ENCODE assay signal across 21 cellular contexts in the genomic region with DNA sequence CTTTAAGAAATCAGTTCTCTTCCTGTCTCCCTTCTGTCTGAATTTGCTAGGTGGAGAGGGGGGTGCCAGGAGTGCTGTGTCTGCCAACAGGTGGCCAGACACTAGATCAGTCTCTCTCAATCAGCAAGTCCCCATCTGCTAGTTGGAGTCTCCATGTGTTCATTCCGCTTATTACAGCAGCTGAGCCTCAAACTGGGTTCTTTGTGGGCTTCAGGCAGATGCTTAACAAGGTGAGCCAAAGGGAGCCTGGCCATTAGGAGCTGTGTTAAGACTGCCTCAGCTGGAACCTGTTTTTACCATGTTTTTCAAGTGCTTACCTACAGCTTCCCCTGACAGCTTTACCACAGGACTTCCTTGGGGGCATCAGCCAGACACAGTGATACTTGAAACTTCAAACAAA.
DNase-seq lines count a peak whose midpoint lies in the region; ATAC-seq, FAIRE-seq and TF ChIP-seq lines count a peak whose summit lies in the region.
"Had no signal": no experiment of that assay in that cellular context is flagged by ENCODE, and none has a peak within 500 bp of the region (broad histone marks: within the 10 kb centered on the region; RNA-seq: fewer than 3 reads in every experiment).

No MANE protein-coding gene starts in this region.

- H2BK12ac ChIP-seq in H1 (ENCODE audit: low read depth, low read length) = no peak overlapping the region

- no peak overlapping the region for H2BK120ac ChIP-seq in H1 (replicated peaks; ENCODE audit: low read depth, low read length)

- H3K4me3 ChIP-seq in GM23338 (no peak overlapping the region), H1 (ENCODE audit: extremely low read depth in 1 of 4, insufficient read depth in 2 of 4, low read depth in 3 of 4, low read length in 4 of 4) (no peak overlapping the region), psoas muscle (no peak overlapping the region)
- H3K4me3 ChIP-seq: GM12878, left ventricle myocardium inferior, PC-9 had no signal

- H3K9me2 ChIP-seq in GM23338 (ENCODE audit: insufficient read depth) = 0 out of 2 replicates have a peak, but pooled peaks cover 11% of the 10 kb centered on the region

- H3K79me1 ChIP-seq in H1 (ENCODE audit: low read depth, low read length) = no peaks in the 10 kb centered on the region

- CTCF ChIA-PET in H1 (lab: Charles Lee; ENCODE audit: partially characterized antibody) = interaction anchor here (1.1 kb wide), 1 partner anchor 14 kb away, joined by 3 read pairs; no protein-coding TSS in a partner anchor

- ATAC-seq in GM23338 = peak; percentile 50
- no peak for ATAC-seq in omental fat pad (ENCODE audit: low FRiP score)
- no peak for ATAC-seq in psoas muscle
- ATAC-seq: GM12878 had no signal

- DNase-seq in Ammon's horn (ENCODE audit: low spot score) = peak; percentile 48
- no peak for DNase-seq in GM23338 (ENCODE audit: low spot score)
- DNase-seq in NCI-H524 (lab: John Stamatoyannopoulos, UW) = peak; percentile 97 to 98
- DNase-seq in H1 (ENCODE audit: low read depth in 1 of 2, low spot score in 2 of 2) = no peak
- no peak for DNase-seq in omental fat pad (ENCODE audit: low spot score)
- DNase-seq in psoas muscle = no peak
- DNase-seq in activated T-helper 2 cell treated with anti-CD3 and anti-CD28 coated beads, Interferon-gamma antibody, Interleukin-2, Interleukin-4, amounts not matched to agents 10 μg/mL and 5 μg/mL and 100 μg/mL, durations not matched to agents 14 hours and 24 hours and 36 hours (ENCODE audit: low spot score) = no peak
- DNase-seq in activated effector memory CD4-positive, alpha-beta T cell treated with Interleukin-2 at 50 U/mL for 16 hours = no peak
- DNase-seq: activated CD4-positive, alpha-beta T cell treated with anti-CD3 and anti-CD28 coated beads, Interleukin-2, amount 50 U/mL, for 4 hours; activated CD8-positive, alpha-beta memory T cell treated with anti-CD3 and anti-CD28 coated beads, Interleukin-2, amount 50 U/mL, for 4 hours; activated naive CD8-positive, alpha-beta T cell treated with anti-CD3 and anti-CD28 coated beads, Interleukin-2, amount 10 ng/mL, durations not matched to agents 7 days and 5 days; cerebellar nuclear complex; left ventricle myocardium inferior; NCI-H2081 treated with DMSO at 0.1 percent for 48 hours; PC-9; posterior cingulate gyrus had no signal

- no peak overlapping the region for H3K14ac ChIP-seq in H1 (ENCODE audit: insufficient read length)

- H2BK15ac ChIP-seq in H1 (ENCODE audit: low read length) = no peak overlapping the region

- no peak for FAIRE-seq in H1 (lab: Jason Lieb, UNC)
- FAIRE-seq: GM12878 had no signal

- TF ChIP-seq EP300 in H1 (IDR thresholded peaks at IDR 0.05; ENCODE audit: borderline replicate concordance in 1 of 2, low read depth in 2 of 2, low read length in 2 of 2) = no peak

- H3K27me3 ChIP-seq in GM23338 (ENCODE audit: insufficient read depth) (no peaks in the 10 kb centered on the region), H1 (replicated peaks in 1 of 4; ENCODE audit: control insufficient read depth in 3 of 4, extremely low read depth in 1 of 4, insufficient read depth in 3 of 4, low read length in 3 of 4) (no peaks in the 10 kb centered on the region), psoas muscle (ENCODE audit: insufficient read depth in 3 of 3, low read length in 2 of 3) (no peaks in the 10 kb centered on the region)

- H2BK20ac ChIP-seq in H1 (ENCODE audit: low read length) = no peak overlapping the region

- H3K4me2 ChIP-seq in GM23338 (no peak overlapping the region), H1 (ENCODE audit: insufficient read depth in 1 of 2, low read depth in 2 of 2, low read length in 2 of 2) (no peak overlapping the region; a peak in 1 of 4 replicates)
- H3K4me2 ChIP-seq: KMS-11, PC-9 had no signal

- H3K27me3 Mint-ChIP-seq in GM23338 (ENCODE audit: insufficient read depth, low read depth, poor library complexity) = no peaks in the 10 kb centered on the region
- H3K27me3 Mint-ChIP-seq in activated T-helper 2 cell treated with anti-CD3 and anti-CD28 coated beads, Interferon-gamma antibody, Interleukin-2, Interleukin-4, amounts not matched to agents 10 μg/mL and 5 μg/mL and 100 μg/mL, durations not matched to agents 14 hours and 24 hours and 36 hours (ENCODE audit: low read depth) = no peaks in the 10 kb centered on the region
- H3K27me3 Mint-ChIP-seq: activated naive CD8-positive, alpha-beta T cell treated with anti-CD3 and anti-CD28 coated beads, Interleukin-2, amount 10 ng/mL, durations not matched to agents 7 days and 5 days had no signal

- no peak for TF ChIP-seq POLR2A in H1 (IDR thresholded peaks at IDR 0.05; ENCODE audit: control extremely low read depth in 1 of 2, low read depth in 2 of 2, low read length in 2 of 2)

- H2BK5ac ChIP-seq in H1 (ENCODE audit: low read depth, low read length) = no peak overlapping the region

- POLR2A ChIA-PET in H1 (lab: Charles Lee; ENCODE audit: partially characterized antibody) = no interaction called here

- H4K20me1 ChIP-seq in GM23338 (replicated peaks; ENCODE audit: insufficient read depth) (no peaks in the 10 kb centered on the region), H1 (replicated peaks in 1 of 2; ENCODE audit: control insufficient read depth in 1 of 2, insufficient read depth in 2 of 2, low read length in 2 of 2) (no peaks in the 10 kb centered on the region)

- intact Hi-C loops in psoas muscle (cut with DNase I) = no loop called here
- intact Hi-C loops in activated T-helper 2 cell treated with anti-CD3 and anti-CD28 coated beads, Interferon-gamma antibody, Interleukin-2, Interleukin-4, amounts not matched to agents 10 μg/mL and 5 μg/mL and 100 μg/mL, durations not matched to agents 14 hours and 24 hours and 36 hours (cut with micrococcal nuclease) = no loop called here

- no peak overlapping the region for H4K8ac ChIP-seq in H1 (ENCODE audit: extremely low read depth, insufficient read depth, low read length)

- no peak overlapping the region for H4K5ac ChIP-seq in H1 (ENCODE audit: insufficient read length, low read depth, low read length)

- H3K9me3 Mint-ChIP-seq in GM23338 = no peaks in the 10 kb centered on the region
- peaks cover 15% of the 10 kb centered on the region for H3K9me3 Mint-ChIP-seq in activated T-helper 2 cell treated with anti-CD3 and anti-CD28 coated beads, Interferon-gamma antibody, Interleukin-2, Interleukin-4, amounts not matched to agents 10 μg/mL and 5 μg/mL and 100 μg/mL, durations not matched to agents 14 hours and 24 hours and 36 hours
- H3K9me3 Mint-ChIP-seq: nephron had no signal

- no peak overlapping the region for H3K4ac ChIP-seq in H1 (replicated peaks; ENCODE audit: insufficient read length, low read depth, low read length)

- H3K27ac ChIP-seq in GM23338 (ENCODE audit: low read depth) (no peak overlapping the region), H1 (ENCODE audit: low read depth, low read length) (no peak overlapping the region), psoas muscle (no peak overlapping the region)
- H3K27ac ChIP-seq: KMS-11, left ventricle myocardium inferior, PC-9 had no signal

- H2AK5ac ChIP-seq in H1 (ENCODE audit: low read depth, low read length) = no peak overlapping the region

- H4K91ac ChIP-seq in H1 (replicated peaks; ENCODE audit: insufficient read length, low read length) = no peak overlapping the region

- no peaks in the 10 kb centered on the region for H3K79me2 ChIP-seq in GM23338 (replicated peaks; ENCODE audit: insufficient read depth)
- H3K79me2 ChIP-seq in H1 (ENCODE audit: control insufficient read depth in 1 of 2, insufficient read depth in 2 of 2, low read length in 2 of 2) = no peaks in the 10 kb centered on the region

- no peak for TF ChIP-seq RAD21 in H1 (IDR thresholded peaks at IDR 0.05 in 1 of 2, conservative IDR thresholded peaks at IDR 0.05 in 1 of 2; ENCODE audit: low read depth in 2 of 2, low read length in 2 of 2)

- H3K4me1 ChIP-seq in GM23338 (ENCODE audit: insufficient read depth) = peaks cover 7% of the 10 kb centered on the region
- peaks cover 0 to 5% (median 2%) of the 10 kb centered on the region in 4 experiments; a peak in 2 of 7 replicates for H3K4me1 ChIP-seq in H1 (replicated peaks in 1 of 4; ENCODE audit: control insufficient read depth in 3 of 4, insufficient read depth in 4 of 4, low read length in 3 of 4)
- no peaks in the 10 kb centered on the region for H3K4me1 ChIP-seq in psoas muscle
- H3K4me1 ChIP-seq: left ventricle myocardium inferior had no signal

- no peak overlapping the region for H3K56ac ChIP-seq in H1 (replicated peaks; ENCODE audit: insufficient read length, low read depth, low read length)

- H3F3A ChIP-seq in GM23338 (replicated peaks; ENCODE audit: low read depth) = no peaks in the 10 kb centered on the region

- no peak overlapping the region for H3K4me3 Mint-ChIP-seq in GM23338
- H3K4me3 Mint-ChIP-seq in activated T-helper 2 cell treated with anti-CD3 and anti-CD28 coated beads, Interferon-gamma antibody, Interleukin-2, Interleukin-4, amounts not matched to agents 10 μg/mL and 5 μg/mL and 100 μg/mL, durations not matched to agents 14 hours and 24 hours and 36 hours (ENCODE audit: low read depth) = no peak overlapping the region
- H3K4me3 Mint-ChIP-seq: activated naive CD8-positive, alpha-beta T cell treated with anti-CD3 and anti-CD28 coated beads, Interleukin-2, amount 10 ng/mL, durations not matched to agents 7 days and 5 days; mesothelial cell of epicardium; nephron; T-helper 2 cell treated with Interferon-gamma antibody and Interleukin-4, amounts not matched to agents 5 μg/mL and 100 μg/mL, for 36 hours had no signal

- H3K9ac ChIP-seq in H1 (replicated peaks in 1 of 4; ENCODE audit: extremely low read depth in 1 of 4, low read depth in 3 of 4, low read length in 3 of 4) = no peak overlapping the region
- H3K9ac ChIP-seq: KMS-11 had no signal

- H3K9me3 ChIP-seq in H1 (ENCODE audit: insufficient read depth in 2 of 2, low read depth in 1 of 2, low read length in 1 of 2) (no peaks in the 10 kb centered on the region), psoas muscle (no peaks in the 10 kb centered on the region)
- H3K9me3 ChIP-seq: left ventricle myocardium inferior had no signal

- WGBS in H1 (ENCODE audit: extremely low coverage in 1 of 2, insufficient coverage in 1 of 2, insufficient read length in 1 of 2, insufficient replicate concordance in 2 of 2, low coverage in 1 of 2, low lambda C conversion rate in 2 of 2, missing lambda C conversion rate in 1 of 2), 2 experiments = 89% methylated on average over 1 of the region's 1 CpG; no CpG with 5 or more reads in 1 of the 2 experiments
- WGBS in psoas muscle, 3 donors = 73 to 100% (median 90%) methylated on average over 1 of the region's 1 CpG

- H3K18ac ChIP-seq in H1 (ENCODE audit: extremely low read depth, low read length) = no peak overlapping the region

- no peak overlapping the region for H3K27ac Mint-ChIP-seq in GM23338
- H3K27ac Mint-ChIP-seq in activated T-helper 2 cell treated with anti-CD3 and anti-CD28 coated beads, Interferon-gamma antibody, Interleukin-2, Interleukin-4, amounts not matched to agents 10 μg/mL and 5 μg/mL and 100 μg/mL, durations not matched to agents 14 hours and 24 hours and 36 hours = no peak overlapping the region
- H3K27ac Mint-ChIP-seq: activated naive CD8-positive, alpha-beta T cell treated with anti-CD3 and anti-CD28 coated beads, Interleukin-2, amount 10 ng/mL, durations not matched to agents 7 days and 5 days; mesothelial cell of epicardium; nephron; T-helper 2 cell treated with Interferon-gamma antibody and Interleukin-4, amounts not matched to agents 5 μg/mL and 100 μg/mL, for 36 hours had no signal

- no peaks in the 10 kb centered on the region for H3K23me2 ChIP-seq in H1 (ENCODE audit: low read depth, low read length)

- no peaks in the 10 kb centered on the region for H3K36me3 Mint-ChIP-seq in GM23338 (ENCODE audit: low read depth)
- H3K36me3 Mint-ChIP-seq in activated T-helper 2 cell treated with anti-CD3 and anti-CD28 coated beads, Interferon-gamma antibody, Interleukin-2, Interleukin-4, amounts not matched to agents 10 μg/mL and 5 μg/mL and 100 μg/mL, durations not matched to agents 14 hours and 24 hours and 36 hours (ENCODE audit: low read depth) = no peaks in the 10 kb centered on the region
- H3K36me3 Mint-ChIP-seq: activated naive CD8-positive, alpha-beta T cell treated with anti-CD3 and anti-CD28 coated beads, Interleukin-2, amount 10 ng/mL, durations not matched to agents 7 days and 5 days; mesothelial cell of epicardium had no signal

- H3K36me3 ChIP-seq in GM23338 (ENCODE audit: insufficient read depth) (no peaks in the 10 kb centered on the region), H1 (ENCODE audit: control insufficient read depth in 2 of 4, insufficient read depth in 4 of 4, low read length in 3 of 4) (no peaks in the 10 kb centered on the region), psoas muscle (ENCODE audit: insufficient read depth in 1 of 2, low read depth in 1 of 2) (no peaks in the 10 kb centered on the region)
- H3K36me3 ChIP-seq: left ventricle myocardium inferior had no signal

- H3K4me1 Mint-ChIP-seq in GM23338 = peaks cover 18% of the 10 kb centered on the region
- H3K4me1 Mint-ChIP-seq in activated T-helper 2 cell treated with anti-CD3 and anti-CD28 coated beads, Interferon-gamma antibody, Interleukin-2, Interleukin-4, amounts not matched to agents 10 μg/mL and 5 μg/mL and 100 μg/mL, durations not matched to agents 14 hours and 24 hours and 36 hours (ENCODE audit: low read depth) = no peaks in the 10 kb centered on the region
- H3K4me1 Mint-ChIP-seq: activated naive CD8-positive, alpha-beta T cell treated with anti-CD3 and anti-CD28 coated beads, Interleukin-2, amount 10 ng/mL, durations not matched to agents 7 days and 5 days; mesothelial cell of epicardium had no signal

- H2AFZ ChIP-seq in GM23338 = peak overlapping the region; percentile 76; the same call in 1 of the 2 replicates
- 0 out of 2 replicates have a peak overlapping the region, but pooled peaks have one; percentile 8 for H2AFZ ChIP-seq in H1 (ENCODE audit: low read length)
- H2AFZ ChIP-seq: PC-9 had no signal

- H3K23ac ChIP-seq in H1 (ENCODE audit: insufficient read length) = no peak overlapping the region

- TF ChIP-seq CTCF in GM23338 (conservative IDR thresholded peaks at IDR 0.05; ENCODE audit: low read depth in 2 of 2) (no peak), H1 (IDR thresholded peaks at IDR 0.05; ENCODE audit: control extremely low read depth in 1 of 3, insufficient read depth in 1 of 3, low read depth in 1 of 3, low read length in 3 of 3) (no peak), omental fat pad (IDR thresholded peaks at IDR 0.05) (no peak), psoas muscle (IDR thresholded peaks at IDR 0.05) (no peak)

Comparison
In these comparisons a context has a peak if more than half of its experiments do, and no peak if none do; other contexts are left out.
1. DNase-seq: peak in Ammon's horn (single experiment) and NCI-H524 (2 of 2); none in GM23338 (single experiment), H1 (0 of 2), omental fat pad (single experiment), psoas muscle (0 of 2), activated T-helper 2 cell treated with anti-CD3 and anti-CD28 coated beads, Interferon-gamma antibody, Interleukin-2, Interleukin-4, amounts not matched to agents 10 μg/mL and 5 μg/mL and 100 μg/mL, durations not matched to agents 14 hours and 24 hours and 36 hours (single experiment) and activated effector memory CD4-positive, alpha-beta T cell treated with Interleukin-2 at 50 U/mL for 16 hours (single experiment).